ENCODE assay signal across 27 cellular contexts in the genomic region with DNA sequence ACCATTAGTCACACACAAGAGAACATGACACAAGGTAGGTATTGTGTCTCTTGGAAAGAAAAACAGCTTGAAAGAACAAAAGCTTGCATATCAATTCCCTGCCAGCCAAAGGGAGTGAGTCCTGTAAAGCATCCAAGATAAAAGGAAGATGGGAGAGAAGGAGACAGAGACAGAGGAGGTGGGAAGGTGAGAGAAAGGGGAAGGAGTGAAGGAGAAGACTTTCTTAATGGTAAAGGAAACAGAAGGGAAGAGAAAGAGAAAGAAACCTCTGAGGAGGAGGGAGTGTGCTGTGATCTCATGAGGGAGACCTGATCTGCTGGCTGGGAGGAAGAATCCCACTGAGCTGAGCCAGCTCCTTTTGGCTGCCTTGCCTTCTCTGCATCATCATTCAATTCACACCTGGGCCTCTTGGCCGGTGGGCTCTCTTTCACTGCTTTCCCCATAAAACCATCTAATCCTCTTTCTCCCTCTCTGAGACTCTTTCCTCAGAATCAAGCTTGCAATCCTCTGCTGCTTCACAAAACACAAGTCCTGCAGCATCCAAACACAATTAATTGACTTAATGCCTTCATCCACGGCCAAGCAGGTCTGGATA.
DNase-seq lines count a peak whose midpoint lies in the region; ATAC-seq, FAIRE-seq and TF ChIP-seq lines count a peak whose summit lies in the region.
"Had no signal": no experiment of that assay in that cellular context is flagged by ENCODE, and none has a peak within 500 bp of the region (broad histone marks: within the 10 kb centered on the region; RNA-seq: fewer than 3 reads in every experiment).

No MANE protein-coding gene starts in this region.

- no peaks in the 10 kb centered on the region for H4K20me1 ChIP-seq in GM23338 (replicated peaks; ENCODE audit: insufficient read depth)
- no peaks in the 10 kb centered on the region for H4K20me1 ChIP-seq in keratinocyte (ENCODE audit: control insufficient read depth, extremely low read depth, insufficient read depth, low read length)

- TF ChIP-seq CTCF in GM23338 (conservative IDR thresholded peaks at IDR 0.05; ENCODE audit: low read depth in 2 of 2) (no peak), keratinocyte (optimal IDR thresholded peaks at IDR 0.05 in 1 of 3, IDR thresholded peaks at IDR 0.05 in 1 of 3, conservative IDR thresholded peaks at IDR 0.05 in 1 of 3; ENCODE audit: extremely low read depth in 1 of 3, insufficient read depth in 2 of 3, low read length in 3 of 3) (no peak)

- H3K4me1 ChIP-seq in GM23338 (ENCODE audit: insufficient read depth): peaks cover 51% of the 10 kb centered on the region
- H3K4me1 ChIP-seq in ectodermal cell (ENCODE audit: control insufficient read depth, insufficient read depth, low read length): peaks cover 36% of the 10 kb centered on the region
- H3K4me1 ChIP-seq in keratinocyte (ENCODE audit: control insufficient read depth, extremely low read depth, insufficient read depth, low read length): peaks cover 38% of the 10 kb centered on the region

- H2AFZ ChIP-seq in GM23338 (peak overlapping the region; percentile 0; the same call in 1 of the 2 replicates), keratinocyte (ENCODE audit: control insufficient read depth, low read length) (peak overlapping the region; percentile 80)

- no peaks in the 10 kb centered on the region for H3K9me1 ChIP-seq in keratinocyte (ENCODE audit: control insufficient read depth, extremely low read depth, insufficient read depth, low read length)

- 13 to 22% methylated on average over 2 of the region's 2 CpGs for WGBS in ectodermal cell, 2 experiments

- H3K9me3 Mint-ChIP-seq in GM23338: no peaks in the 10 kb centered on the region
- H3K9me3 Mint-ChIP-seq: CD4-positive, alpha-beta T cell; stimulated activated naive CD8-positive, alpha-beta T cell treated with anti-CD3 and anti-CD28 coated beads, Interleukin-15, Interleukin-2, amounts not matched to agents 100 ng/mL and 50 ng/mL, for 24 hours had no signal

- H3K9me2 ChIP-seq in GM23338 (ENCODE audit: insufficient read depth): 0 out of 2 replicates have a peak, but pooled peaks cover 4% of the 10 kb centered on the region

- no peaks in the 10 kb centered on the region for H3F3A ChIP-seq in GM23338 (replicated peaks; ENCODE audit: low read depth)

- dilution Hi-C loops in keratinocyte (cut with MboI; ENCODE audit: extremely low pct_ligation_motif_present, low sequenced_read_pairs): no loop called here

- H3K27me3 Mint-ChIP-seq in GM23338 (ENCODE audit: insufficient read depth, low read depth, poor library complexity): peaks cover 4% of the 10 kb centered on the region

- H3K4me2 ChIP-seq in GM23338 (peak overlapping the region; percentile 50), keratinocyte (ENCODE audit: control insufficient read depth, extremely low read depth, insufficient read depth, low read depth, low read length) (no peak overlapping the region)

- H3K79me2 ChIP-seq in GM23338 (replicated peaks; ENCODE audit: insufficient read depth) (no peaks in the 10 kb centered on the region), keratinocyte (ENCODE audit: control insufficient read depth, insufficient read depth, low read length) (no peaks in the 10 kb centered on the region)

- no peaks in the 10 kb centered on the region for H3K36me3 Mint-ChIP-seq in GM23338 (ENCODE audit: low read depth)
- H3K36me3 Mint-ChIP-seq: activated naive CD8-positive, alpha-beta T cell had no signal

- H3K4me1 Mint-ChIP-seq in GM23338: peaks cover 46% of the 10 kb centered on the region

- FAIRE-seq in keratinocyte (lab: Jason Lieb, UNC): peak; percentile 52
- FAIRE-seq: GM18507 had no signal

- H3K4me3 ChIP-seq in GM23338: no peak overlapping the region
- no peak overlapping the region for H3K4me3 ChIP-seq in ectodermal cell (ENCODE audit: insufficient read depth, low read depth, low read length)
- no peak overlapping the region for H3K4me3 ChIP-seq in keratinocyte (ENCODE audit: control insufficient read depth in 2 of 3, extremely low read depth in 1 of 3, insufficient read depth in 2 of 3, low read depth in 1 of 3, low read length in 3 of 3)
- H3K4me3 ChIP-seq: SJCRH30, thoracic aorta had no signal

- H3K9ac ChIP-seq in keratinocyte (ENCODE audit: control insufficient read depth, extremely low read depth, insufficient read depth, low read length): no peak overlapping the region

- 0 out of 2 replicates have a peak overlapping the region, but pooled peaks have one; percentile 7 for H3K27ac Mint-ChIP-seq in GM23338
- H3K27ac Mint-ChIP-seq: activated naive CD8-positive, alpha-beta T cell; CD4-positive, alpha-beta T cell; stimulated activated naive CD8-positive, alpha-beta T cell treated with anti-CD3 and anti-CD28 coated beads, Interleukin-15, Interleukin-2, amounts not matched to agents 100 ng/mL and 50 ng/mL, for 24 hours had no signal

- H3K36me3 ChIP-seq in GM23338 (ENCODE audit: insufficient read depth) (no peaks in the 10 kb centered on the region; the same call in 1 of the 2 replicates), ectodermal cell (ENCODE audit: control insufficient read depth, insufficient read depth, low read length) (no peaks in the 10 kb centered on the region), keratinocyte (ENCODE audit: control insufficient read depth in 2 of 2, extremely low read depth in 1 of 2, insufficient read depth in 2 of 2, low read length in 2 of 2) (no peaks in the 10 kb centered on the region)
- H3K36me3 ChIP-seq: neutrophil, SJCRH30, thoracic aorta had no signal

- no peak overlapping the region for H3K4me3 Mint-ChIP-seq in GM23338
- H3K4me3 Mint-ChIP-seq: activated naive CD8-positive, alpha-beta T cell; CD4-positive, alpha-beta T cell; stimulated activated naive CD8-positive, alpha-beta T cell treated with anti-CD3 and anti-CD28 coated beads, Interleukin-15, Interleukin-2, amounts not matched to agents 100 ng/mL and 50 ng/mL, for 24 hours had no signal

- ATAC-seq in GM23338: peak; percentile 54
- ATAC-seq: esophagus mucosa, left colon, right cardiac atrium had no signal

- H3K27me3 ChIP-seq in GM23338 (ENCODE audit: insufficient read depth) (no peaks in the 10 kb centered on the region), ectodermal cell (ENCODE audit: control insufficient read depth, insufficient read depth, low read length, poor library complexity, severe bottlenecking) (no peaks in the 10 kb centered on the region), keratinocyte (ENCODE audit: control insufficient read depth, extremely low read depth, insufficient read depth, low read length) (no peaks in the 10 kb centered on the region)
- H3K27me3 ChIP-seq: SJCRH30 had no signal

- no peak overlapping the region for H3K27ac ChIP-seq in GM23338 (ENCODE audit: low read depth)
- peak overlapping the region; percentile 38 for H3K27ac ChIP-seq in ectodermal cell (ENCODE audit: insufficient read depth, low read depth, low read length, poor library complexity, severe bottlenecking)
- H3K27ac ChIP-seq in keratinocyte (ENCODE audit: control insufficient read depth, insufficient read depth, low read length): no peak overlapping the region
- H3K27ac ChIP-seq: neutrophil, SJCRH30, thoracic aorta had no signal

- DNase-seq in GM23338 (ENCODE audit: low spot score): peak; percentile 39
- DNase-seq in NCI-H82 (lab: John Stamatoyannopoulos, UW): peak; percentile 35
- DNase-seq in keratinocyte (ENCODE audit: low read depth, low spot score): no peak
- DNase-seq in GDM1 (lab: John Stamatoyannopoulos, UW): no peak
- no peak for DNase-seq in kidney glomerular epithelial cell (lab: John Stamatoyannopoulos, UW)
- no peak for DNase-seq in anterior cingulate cortex (lab: John Stamatoyannopoulos, UW)
- DNase-seq: activated CD4-positive, alpha-beta T cell treated with anti-CD3 and anti-CD28 coated beads for 48 hours; activated CD8-positive, alpha-beta memory T cell treated with anti-CD3 and anti-CD28 coated beads for 24 hours; activated effector memory CD4-positive, alpha-beta T cell treated with Interleukin-2 at 50 U/mL for 16 hours; activated T-cell treated with anti-CD3 and anti-CD28 coated beads for 4 hours; AML-193; CD4-positive, alpha-beta T cell; head of caudate nucleus; Kasumi-1; left colon; NCI-H146; right cardiac atrium; SJCRH30; stimulated activated CD4-positive, alpha-beta T cell treated with anti-CD3 and anti-CD28 coated beads, Interleukin-1b, Interleukin-23, amount 100 ng/mL, for 48 hours; T-helper 9 cell had no signal

- H3K9me3 ChIP-seq in ectodermal cell (ENCODE audit: control insufficient read depth, low read length) (no peaks in the 10 kb centered on the region), keratinocyte (ENCODE audit: control insufficient read depth, low read depth, low read length) (no peaks in the 10 kb centered on the region)
- H3K9me3 ChIP-seq: neutrophil, SJCRH30, thoracic aorta had no signal

TF ChIP-seq in GM23338, 12 proteins besides CTCF, POLR2A, EP300 and RAD21 (continues in another document):
- TF ChIP-seq CREB1 (CRISPR knock-in tag; IDR thresholded peaks at IDR 0.05; ENCODE audit: low read depth): no peak

Comparison
In these comparisons a context has a peak if more than half of its experiments do, and no peak if none do; other contexts are left out.
1. DNase-seq: peak in GM23338 (single experiment) and NCI-H82 (single experiment); none in keratinocyte (single experiment), GDM1 (single experiment), kidney glomerular epithelial cell (single experiment) and anterior cingulate cortex (0 of 58).